In genomic region chr18:62939433-62939832, GRCh38 we compare ENCODE assay signal across 10 cellular contexts.
A peak's percentile ranks its signal among the peaks of the same experiment; 100 is the strongest.
DNase-seq lines count a peak whose midpoint lies in the region; ATAC-seq and TF ChIP-seq lines count a peak whose summit lies in the region.
"Had no signal": no experiment of that assay in that cellular context is flagged by ENCODE, and none has a peak within 500 bp of the region (broad histone marks: within the 10 kb centered on the region; RNA-seq: fewer than 3 reads in every experiment).

No MANE protein-coding gene starts in this region.

- H3K4me1 Mint-ChIP-seq in activated naive CD8-positive, alpha-beta T cell treated with anti-CD3 and anti-CD28 coated beads, Interleukin-2, amount 50 U/mL, for 24 hours = peaks cover 22% of the 10 kb centered on the region

- H3K27ac ChIP-seq in upper lobe of left lung = peak overlapping the region; percentile 19 to 60 (median 40)
- H3K27ac ChIP-seq: lower lobe of right lung, SK-N-MC had no signal

- WGBS in upper lobe of left lung, 2 donors = 24 to 28% methylated on average over 6 of the region's 6 CpGs

- no peak for TF ChIP-seq CTCF in upper lobe of left lung (IDR thresholded peaks at IDR 0.05)

- DNase-seq in NCI-H2227 (lab: John Stamatoyannopoulos, UW; ENCODE audit: unreplicated experiment) = peak; percentile 14
- no peak for DNase-seq in activated naive CD8-positive, alpha-beta T cell treated with anti-CD3 and anti-CD28 coated beads, Interleukin-2, amount 50 U/mL, for 24 hours
- no peak for DNase-seq in left lobe of liver (ENCODE audit: low spot score)
- no peak for DNase-seq in upper lobe of left lung
- no peak for DNase-seq in NCI-H2196 (lab: John Stamatoyannopoulos, UW; ENCODE audit: unreplicated experiment)
- no peak for DNase-seq in HT-29 (ENCODE audit: low spot score)
- DNase-seq: lower lobe of right lung, NCI-H2081 treated with DMSO at 0.1 percent for 48 hours had no signal

- no peak overlapping the region for H3K4me3 Mint-ChIP-seq in activated naive CD8-positive, alpha-beta T cell treated with anti-CD3 and anti-CD28 coated beads, Interleukin-2, amount 50 U/mL, for 24 hours

- ATAC-seq in activated naive CD8-positive, alpha-beta T cell treated with anti-CD3 and anti-CD28 coated beads, Interleukin-2, amount 50 U/mL, for 24 hours = no peak
- ATAC-seq in left lobe of liver = peak; percentile 60
- peak in 1 of 2 donors; percentile 63 for ATAC-seq in upper lobe of left lung (ENCODE audit: low FRiP score in 2 of 2)
- no peak for ATAC-seq in HG03135 (IDR thresholded peaks at IDR 0.05; ENCODE audit: unreplicated experiment)

- no peaks in the 10 kb centered on the region for H3K36me3 ChIP-seq in upper lobe of left lung
- H3K36me3 ChIP-seq: lower lobe of right lung had no signal

- H3K27me3 ChIP-seq in upper lobe of left lung = no peaks in the 10 kb centered on the region

- H3K36me3 Mint-ChIP-seq in activated naive CD8-positive, alpha-beta T cell treated with anti-CD3 and anti-CD28 coated beads, Interleukin-2, amount 50 U/mL, for 24 hours (ENCODE audit: low read depth) = peaks cover 2% of the 10 kb centered on the region

- no peaks in the 10 kb centered on the region for H3K9me3 Mint-ChIP-seq in activated naive CD8-positive, alpha-beta T cell treated with anti-CD3 and anti-CD28 coated beads, Interleukin-2, amount 50 U/mL, for 24 hours

- TF ChIP-seq POLR2A in upper lobe of left lung (IDR thresholded peaks at IDR 0.05) = no peak

- H3K9me3 ChIP-seq in upper lobe of left lung = no peaks in the 10 kb centered on the region
- H3K9me3 ChIP-seq: lower lobe of right lung had no signal

- H3K27ac Mint-ChIP-seq in activated naive CD8-positive, alpha-beta T cell treated with anti-CD3 and anti-CD28 coated beads, Interleukin-2, amount 50 U/mL, for 24 hours = peak overlapping the region; percentile 58

- no peaks in the 10 kb centered on the region for H3K27me3 Mint-ChIP-seq in activated naive CD8-positive, alpha-beta T cell treated with anti-CD3 and anti-CD28 coated beads, Interleukin-2, amount 50 U/mL, for 24 hours

- peaks cover 6 to 25% (median 23%) of the 10 kb centered on the region in 4 donors for H3K4me1 ChIP-seq in upper lobe of left lung

- no peak for TF ChIP-seq EP300 in upper lobe of left lung (IDR thresholded peaks at IDR 0.05)

- H3K4me3 ChIP-seq in upper lobe of left lung = no peak overlapping the region
- H3K4me3 ChIP-seq: lower lobe of right lung, SK-N-MC had no signal
